Comparison of ENCODE assay signal across 1 cellular context in genomic region chr3:168051579-168052183, GRCh38.
TF ChIP-seq lines count a peak whose summit lies in the region.

No MANE protein-coding gene starts in this region.

TF ChIP-seq in HepG2, 621 proteins besides CTCF, POLR2A, EP300 and RAD21 (continued from another document):
- TF ChIP-seq PBX2 (CRISPR knock-in tag; IDR thresholded peaks at IDR 0.05), result no peak
- no peak for TF ChIP-seq LRRFIP1 (CRISPR knock-in tag; conservative IDR thresholded peaks at IDR 0.05)
